In the genomic region with DNA sequence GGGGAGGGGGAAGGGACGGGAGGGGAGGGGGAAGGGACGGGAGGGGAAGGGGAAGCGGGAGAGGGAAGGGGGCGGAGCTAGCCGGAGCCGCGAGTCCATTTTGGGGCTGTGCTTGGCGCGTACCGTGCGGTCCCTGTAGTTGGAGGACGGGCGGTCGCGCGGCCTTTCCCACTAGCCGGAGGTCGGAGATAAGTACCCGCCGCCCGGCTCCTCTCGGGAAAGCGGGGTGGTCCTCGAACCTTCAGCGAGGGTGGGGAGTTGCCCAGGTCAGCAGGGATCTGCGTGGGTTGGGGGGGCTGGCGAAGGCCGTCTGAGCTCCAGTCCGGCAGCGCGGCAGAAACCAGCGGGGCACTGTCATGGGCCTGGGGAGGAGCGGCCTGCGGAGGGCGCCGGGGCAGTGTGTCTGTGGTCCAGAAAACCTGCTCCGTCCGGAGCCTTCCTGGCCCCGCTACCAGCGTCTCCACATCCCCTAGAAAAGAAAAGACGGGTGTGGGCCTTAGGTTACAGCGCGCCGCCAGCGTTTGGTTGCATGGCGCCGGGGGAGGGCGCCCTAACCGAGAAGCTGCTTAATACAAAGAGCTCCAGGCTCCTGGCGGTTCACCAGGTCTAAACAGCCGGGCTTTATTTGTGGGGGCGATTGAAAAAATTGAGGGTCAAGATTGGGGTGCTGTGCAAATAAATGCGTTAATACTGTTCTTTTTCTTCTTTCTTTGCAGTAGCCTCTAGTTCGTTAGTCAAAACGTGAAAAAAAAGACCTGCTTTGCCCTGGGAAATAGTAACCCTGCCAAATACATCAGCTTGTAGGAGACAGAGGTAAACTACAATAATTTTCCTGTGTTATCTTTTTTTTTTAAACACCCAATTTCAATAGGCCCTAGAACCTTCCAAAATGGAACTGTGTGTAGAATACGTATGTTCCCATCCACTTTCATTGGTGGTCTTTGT, we compare ENCODE assay signal across 1 cellular context.
A peak's percentile ranks its signal among the peaks of the same experiment; 100 is the strongest.
TF ChIP-seq lines count a peak whose summit lies in the region.

TSS of gene TRIM13 (plus strand) at position 92 of the 945 bp plus-strand sequence. CDS start 14,899 bp downstream, outside the sequence.

TF ChIP-seq in HepG2, 621 proteins besides CTCF, POLR2A, EP300 and RAD21 (continued from another document and continues in another):
- TF ChIP-seq ZHX2 (IDR thresholded peaks at IDR 0.05; ENCODE audit: low read depth) = no peak
- no peak for TF ChIP-seq ZHX2 (CRISPR knock-in tag; IDR thresholded peaks at IDR 0.05; ENCODE audit: borderline replicate concordance)
- no peak for TF ChIP-seq IRF1 (CRISPR knock-in tag; IDR thresholded peaks at IDR 0.05; ENCODE audit: low read depth)
- no peak for TF ChIP-seq ZNF589 (CRISPR knock-in tag; conservative IDR thresholded peaks at IDR 0.05)
- TF ChIP-seq, protein P1, sequence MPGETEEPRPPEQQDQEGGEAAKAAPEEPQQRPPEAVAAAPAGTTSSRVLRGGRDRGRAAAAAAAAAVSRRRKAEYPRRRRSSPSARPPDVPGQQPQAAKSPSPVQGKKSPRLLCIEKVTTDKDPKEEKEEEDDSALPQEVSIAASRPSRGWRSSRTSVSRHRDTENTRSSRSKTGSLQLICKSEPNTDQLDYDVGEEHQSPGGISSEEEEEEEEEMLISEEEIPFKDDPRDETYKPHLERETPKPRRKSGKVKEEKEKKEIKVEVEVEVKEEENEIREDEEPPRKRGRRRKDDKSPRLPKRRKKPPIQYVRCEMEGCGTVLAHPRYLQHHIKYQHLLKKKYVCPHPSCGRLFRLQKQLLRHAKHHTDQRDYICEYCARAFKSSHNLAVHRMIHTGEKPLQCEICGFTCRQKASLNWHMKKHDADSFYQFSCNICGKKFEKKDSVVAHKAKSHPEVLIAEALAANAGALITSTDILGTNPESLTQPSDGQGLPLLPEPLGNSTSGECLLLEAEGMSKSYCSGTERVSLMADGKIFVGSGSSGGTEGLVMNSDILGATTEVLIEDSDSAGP (CRISPR knock-in tag; IDR thresholded peaks at IDR 0.05; ENCODE audit: borderline replicate concordance) = peak; percentile 65; the same call in 1 of the 2 replicates
- no peak for TF ChIP-seq SMYD3 (CRISPR knock-in tag; IDR thresholded peaks at IDR 0.05)
- no peak for TF ChIP-seq ZNF749 (CRISPR knock-in tag; IDR thresholded peaks at IDR 0.05; ENCODE audit: borderline replicate concordance)
- no peak; the same call in 1 of the 2 replicates for TF ChIP-seq ZFP90 (CRISPR knock-in tag; IDR thresholded peaks at IDR 0.05; ENCODE audit: borderline replicate concordance)
- 0 out of 2 replicates have a peak, but pooled peaks have one; percentile 17 for TF ChIP-seq E2F2 (CRISPR knock-in tag; IDR thresholded peaks at IDR 0.05; ENCODE audit: borderline replicate concordance)
- no peak for TF ChIP-seq ZNF672 (CRISPR knock-in tag; IDR thresholded peaks at IDR 0.05)
- TF ChIP-seq ZBTB20 (CRISPR knock-in tag; IDR thresholded peaks at IDR 0.05; ENCODE audit: borderline replicate concordance, low read depth) = peak; percentile 42; the same call in 1 of the 2 replicates
- no peak for TF ChIP-seq CHCHD3 (CRISPR knock-in tag; IDR thresholded peaks at IDR 0.05)
- peak; percentile 52 for TF ChIP-seq PCBP2 (optimal IDR thresholded peaks at IDR 0.05; ENCODE audit: low read depth, low read length, poor library complexity, severe bottlenecking)
- TF ChIP-seq CAMTA2 (CRISPR knock-in tag; IDR thresholded peaks at IDR 0.05; ENCODE audit: borderline replicate concordance) = 0 out of 2 replicates have a peak, but pooled peaks have one; percentile 48
- TF ChIP-seq ZNF841 (CRISPR knock-in tag; IDR thresholded peaks at IDR 0.05; ENCODE audit: borderline replicate concordance) = no peak
- TF ChIP-seq, protein P2, sequence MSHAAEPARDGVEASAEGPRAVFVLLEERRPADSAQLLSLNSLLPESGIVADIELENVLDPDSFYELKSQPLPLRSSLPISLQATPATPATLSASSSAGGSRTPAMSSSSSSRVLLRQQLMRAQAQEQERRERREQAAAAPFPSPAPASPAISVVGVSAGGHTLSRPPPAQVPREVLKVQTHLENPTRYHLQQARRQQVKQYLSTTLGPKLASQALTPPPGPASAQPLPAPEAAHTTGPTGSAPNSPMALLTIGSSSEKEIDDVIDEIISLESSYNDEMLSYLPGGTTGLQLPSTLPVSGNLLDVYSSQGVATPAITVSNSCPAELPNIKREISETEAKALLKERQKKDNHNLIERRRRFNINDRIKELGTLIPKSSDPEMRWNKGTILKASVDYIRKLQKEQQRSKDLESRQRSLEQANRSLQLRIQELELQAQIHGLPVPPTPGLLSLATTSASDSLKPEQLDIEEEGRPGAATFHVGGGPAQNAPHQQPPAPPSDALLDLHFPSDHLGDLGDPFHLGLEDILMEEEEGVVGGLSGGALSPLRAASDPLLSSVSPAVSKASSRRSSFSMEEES (CRISPR knock-in tag; IDR thresholded peaks at IDR 0.05) = no peak
- TF ChIP-seq ZSCAN30 (CRISPR knock-in tag; IDR thresholded peaks at IDR 0.05) = no peak
- TF ChIP-seq ZNF451 (CRISPR knock-in tag; IDR thresholded peaks at IDR 0.05) = no peak; the same call in 1 of the 2 replicates
- TF ChIP-seq REPIN1 (CRISPR knock-in tag; IDR thresholded peaks at IDR 0.05; ENCODE audit: borderline replicate concordance, low read depth) = no peak
- no peak for TF ChIP-seq IKZF1 (IDR thresholded peaks at IDR 0.05)
- TF ChIP-seq CENPX (CRISPR knock-in tag; IDR thresholded peaks at IDR 0.05) = no peak
- TF ChIP-seq ZNF180 (CRISPR knock-in tag; IDR thresholded peaks at IDR 0.05; ENCODE audit: borderline replicate concordance, low read depth) = no peak
- TF ChIP-seq, protein P3, sequence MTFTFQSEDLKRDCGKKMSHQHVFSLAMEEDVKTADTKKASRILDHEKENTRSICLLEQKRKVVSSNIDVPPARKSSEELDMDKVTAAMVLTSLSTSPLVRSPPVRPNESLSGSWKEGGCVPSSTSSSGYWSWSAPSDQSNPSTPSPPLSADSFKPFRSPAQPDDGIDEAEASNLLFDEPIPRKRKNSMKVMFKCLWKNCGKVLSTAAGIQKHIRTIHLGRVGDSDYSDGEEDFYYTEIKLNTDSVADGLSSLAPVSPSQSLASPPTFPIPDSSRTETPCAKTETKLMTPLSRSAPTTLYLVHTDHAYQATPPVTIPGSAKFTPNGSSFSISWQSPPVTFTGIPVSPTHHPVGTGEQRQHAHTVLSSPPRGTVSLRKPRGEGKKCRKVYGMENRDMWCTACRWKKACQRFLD (CRISPR knock-in tag; IDR thresholded peaks at IDR 0.05; ENCODE audit: borderline replicate concordance) = no peak
- TF ChIP-seq MATR3 (CRISPR knock-in tag; IDR thresholded peaks at IDR 0.05) = no peak
- TF ChIP-seq ZNF572 (CRISPR knock-in tag; IDR thresholded peaks at IDR 0.05) = no peak
- TF ChIP-seq KDM5A (IDR thresholded peaks at IDR 0.05; ENCODE audit: borderline replicate concordance, low read length) = 0 out of 2 replicates have a peak, but pooled peaks have one; percentile 44
- no peak for TF ChIP-seq NFE2L1 (CRISPR knock-in tag; IDR thresholded peaks at IDR 0.05; ENCODE audit: borderline replicate concordance)
- TF ChIP-seq, protein P4, sequence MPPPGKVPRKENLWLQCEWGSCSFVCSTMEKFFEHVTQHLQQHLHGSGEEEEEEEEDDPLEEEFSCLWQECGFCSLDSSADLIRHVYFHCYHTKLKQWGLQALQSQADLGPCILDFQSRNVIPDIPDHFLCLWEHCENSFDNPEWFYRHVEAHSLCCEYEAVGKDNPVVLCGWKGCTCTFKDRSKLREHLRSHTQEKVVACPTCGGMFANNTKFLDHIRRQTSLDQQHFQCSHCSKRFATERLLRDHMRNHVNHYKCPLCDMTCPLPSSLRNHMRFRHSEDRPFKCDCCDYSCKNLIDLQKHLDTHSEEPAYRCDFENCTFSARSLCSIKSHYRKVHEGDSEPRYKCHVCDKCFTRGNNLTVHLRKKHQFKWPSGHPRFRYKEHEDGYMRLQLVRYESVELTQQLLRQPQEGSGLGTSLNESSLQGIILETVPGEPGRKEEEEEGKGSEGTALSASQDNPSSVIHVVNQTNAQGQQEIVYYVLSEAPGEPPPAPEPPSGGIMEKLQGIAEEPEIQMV (CRISPR knock-in tag; IDR thresholded peaks at IDR 0.05; ENCODE audit: low read depth) = no peak
- no peak; the same call in 1 of the 2 replicates for TF ChIP-seq ZNF607 (CRISPR knock-in tag; IDR thresholded peaks at IDR 0.05; ENCODE audit: borderline replicate concordance)
- TF ChIP-seq, protein P5, sequence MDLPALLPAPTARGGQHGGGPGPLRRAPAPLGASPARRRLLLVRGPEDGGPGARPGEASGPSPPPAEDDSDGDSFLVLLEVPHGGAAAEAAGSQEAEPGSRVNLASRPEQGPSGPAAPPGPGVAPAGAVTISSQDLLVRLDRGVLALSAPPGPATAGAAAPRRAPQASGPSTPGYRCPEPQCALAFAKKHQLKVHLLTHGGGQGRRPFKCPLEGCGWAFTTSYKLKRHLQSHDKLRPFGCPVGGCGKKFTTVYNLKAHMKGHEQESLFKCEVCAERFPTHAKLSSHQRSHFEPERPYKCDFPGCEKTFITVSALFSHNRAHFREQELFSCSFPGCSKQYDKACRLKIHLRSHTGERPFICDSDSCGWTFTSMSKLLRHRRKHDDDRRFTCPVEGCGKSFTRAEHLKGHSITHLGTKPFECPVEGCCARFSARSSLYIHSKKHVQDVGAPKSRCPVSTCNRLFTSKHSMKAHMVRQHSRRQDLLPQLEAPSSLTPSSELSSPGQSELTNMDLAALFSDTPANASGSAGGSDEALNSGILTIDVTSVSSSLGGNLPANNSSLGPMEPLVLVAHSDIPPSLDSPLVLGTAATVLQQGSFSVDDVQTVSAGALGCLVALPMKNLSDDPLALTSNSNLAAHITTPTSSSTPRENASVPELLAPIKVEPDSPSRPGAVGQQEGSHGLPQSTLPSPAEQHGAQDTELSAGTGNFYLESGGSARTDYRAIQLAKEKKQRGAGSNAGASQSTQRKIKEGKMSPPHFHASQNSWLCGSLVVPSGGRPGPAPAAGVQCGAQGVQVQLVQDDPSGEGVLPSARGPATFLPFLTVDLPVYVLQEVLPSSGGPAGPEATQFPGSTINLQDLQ (CRISPR knock-in tag; IDR thresholded peaks at IDR 0.05) = 0 out of 2 replicates have a peak, but pooled peaks have one; percentile 55
- TF ChIP-seq, protein P6, sequence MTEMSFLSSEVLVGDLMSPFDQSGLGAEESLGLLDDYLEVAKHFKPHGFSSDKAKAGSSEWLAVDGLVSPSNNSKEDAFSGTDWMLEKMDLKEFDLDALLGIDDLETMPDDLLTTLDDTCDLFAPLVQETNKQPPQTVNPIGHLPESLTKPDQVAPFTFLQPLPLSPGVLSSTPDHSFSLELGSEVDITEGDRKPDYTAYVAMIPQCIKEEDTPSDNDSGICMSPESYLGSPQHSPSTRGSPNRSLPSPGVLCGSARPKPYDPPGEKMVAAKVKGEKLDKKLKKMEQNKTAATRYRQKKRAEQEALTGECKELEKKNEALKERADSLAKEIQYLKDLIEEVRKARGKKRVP (CRISPR knock-in tag; IDR thresholded peaks at IDR 0.05) = no peak
- 0 out of 2 replicates have a peak, but pooled peaks have one; percentile 53 for TF ChIP-seq CSRNP1 (CRISPR knock-in tag; IDR thresholded peaks at IDR 0.05)
